8 cellular contexts compared by ENCODE assay signal in genomic region chr3:40971191-40972168, GRCh38.
DNase-seq lines count a peak whose midpoint lies in the region; ATAC-seq, FAIRE-seq and TF ChIP-seq lines count a peak whose summit lies in the region.

No MANE protein-coding gene starts in this region.

- CTCF ChIA-PET in mammary epithelial cell (lab: Charles Lee; ENCODE audit: low non-redundant PET) = interaction anchor here (0.9 kb wide), 1 partner anchor 1159 kb away, joined by 4 read pairs; no protein-coding TSS in a partner anchor

- peak overlapping the region; percentile 35 for H3K4me2 ChIP-seq in mammary epithelial cell (ENCODE audit: insufficient read depth, low read depth, low read length)

- H3K27ac ChIP-seq in mammary epithelial cell (ENCODE audit: insufficient read depth, low read depth, low read length) (peak overlapping the region; percentile 85), liver (ENCODE audit: low read depth in 1 of 2, low read length in 2 of 2) (peak overlapping the region; percentile 29 to 64), suprapubic skin (peak overlapping the region; percentile 66), SJCRH30 (no peak overlapping the region)

- peak; percentile 99 for FAIRE-seq in GM19239 (lab: Jason Lieb, UNC)

- H3K9me3 ChIP-seq in mammary epithelial cell (replicated peaks; ENCODE audit: insufficient read depth, low read length) (no peaks in the 10 kb centered on the region), liver (ENCODE audit: control insufficient read depth in 4 of 4, low read length in 3 of 4) (no peaks in the 10 kb centered on the region), suprapubic skin (no peaks in the 10 kb centered on the region), SJCRH30 (replicated peaks) (no peaks in the 10 kb centered on the region)

- in situ Hi-C loops in Caki2 (cut with HindIII; ENCODE audit: low pct_unique_long_range_greater_than_20kb, low sequenced_read_pairs) (no loop called here), mammary epithelial cell (cut with MboI; ENCODE audit: low sequenced_read_pairs in 2 of 2) (loop anchor here in 1 of 2 donors (10.0 kb wide), 1 partner anchor 387 kb away; no protein-coding TSS in a partner anchor)

- 10% methylated on average over 9 of the region's 10 CpGs for WGBS in mammary epithelial cell (ENCODE audit: low coverage, missing lambda C conversion rate)
- 42% methylated on average over 10 of the region's 10 CpGs for WGBS in liver
- WGBS in suprapubic skin = 35% methylated on average over 10 of the region's 10 CpGs

- peak overlapping the region; percentile 20 for H2AFZ ChIP-seq in mammary epithelial cell (ENCODE audit: low read depth, low read length)

- peaks cover 23% of the 10 kb centered on the region for H3K4me1 ChIP-seq in mammary epithelial cell (ENCODE audit: insufficient read depth, low read length)
- H3K4me1 ChIP-seq in liver (ENCODE audit: control insufficient read depth in 4 of 4, insufficient read depth in 4 of 4, low read length in 3 of 4) = peaks cover 0 to 5% (median 2%) of the 10 kb centered on the region in 4 donors
- peaks cover 28% of the 10 kb centered on the region for H3K4me1 ChIP-seq in suprapubic skin
- peaks cover 13% of the 10 kb centered on the region; the same call in 1 of the 2 replicates for H3K4me1 ChIP-seq in SJCRH30

- ATAC-seq in HG03196 (IDR thresholded peaks at IDR 0.05; ENCODE audit: unreplicated experiment) = peak; percentile 97

- H4K20me1 ChIP-seq in mammary epithelial cell (ENCODE audit: insufficient read depth, low read length) = no peaks in the 10 kb centered on the region

- intact Hi-C loops in mammary epithelial cell (cut with micrococcal nuclease) = loop anchor here (2.0 to 5.0 kb wide), 2 partner anchors 231 to 389 kb away; no protein-coding TSS in a partner anchor

- no TSS peak for BruUV-seq in mammary epithelial cell (replicated peaks; lab: Mats Ljungman, UMichigan)

- H3K79me2 ChIP-seq in mammary epithelial cell (ENCODE audit: insufficient read depth, low read length) = no peaks in the 10 kb centered on the region

- TF ChIP-seq EP300 in suprapubic skin (IDR thresholded peaks at IDR 0.05) = peak; percentile 73

- TF ChIP-seq POLR2A in suprapubic skin (IDR thresholded peaks at IDR 0.05) = no peak

- H3K9ac ChIP-seq in mammary epithelial cell (ENCODE audit: insufficient read depth, low read length) = peak overlapping the region; percentile 64
- no peak overlapping the region for H3K9ac ChIP-seq in liver (ENCODE audit: low read depth in 1 of 2, low read length in 2 of 2)

- TF ChIP-seq RAD21 in liver (IDR thresholded peaks at IDR 0.05) = peak; percentile 38 to 52

- H3K4me3 ChIP-seq in mammary epithelial cell (replicated peaks in 1 of 3; ENCODE audit: insufficient read depth in 1 of 3, low read depth in 2 of 3, low read length in 3 of 3) (no peak overlapping the region), liver (ENCODE audit: low read depth in 1 of 3, low read length in 3 of 3) (no peak overlapping the region), suprapubic skin (no peak overlapping the region), SJCRH30 (no peak overlapping the region)

- DNase-seq in Caki2 (ENCODE audit: low read depth) (peak; percentile 97), GM19239 (ENCODE audit: insufficient read length, low spot score) (peak; percentile 55), NOMO-1 treated with DMSO at 0.1 percent for 48 hours (lab: John Stamatoyannopoulos, UW; ENCODE audit: unreplicated experiment) (peak; percentile 100), mammary epithelial cell (peak; percentile 99), suprapubic skin (ENCODE audit: low spot score in 2 of 2) (peak in 1 of 2 donors; percentile 79), SJCRH30 (no peak)

- TF ChIP-seq CTCF in mammary epithelial cell (conservative IDR thresholded peaks at IDR 0.05 in 1 of 2, IDR thresholded peaks at IDR 0.05 in 1 of 2; ENCODE audit: extremely low read depth in 1 of 2, insufficient read depth in 1 of 2, low read depth in 1 of 2, low read length in 2 of 2) (peak; percentile 32 to 38), liver (IDR thresholded peaks at IDR 0.05; ENCODE audit: low read depth, low read length, missing input control) (no peak), suprapubic skin (IDR thresholded peaks at IDR 0.05) (no peak)

- H3K27me3 ChIP-seq in mammary epithelial cell (ENCODE audit: insufficient read depth, low read length) (no peaks in the 10 kb centered on the region), liver (ENCODE audit: control insufficient read depth in 4 of 4, insufficient read depth in 4 of 4, low read length in 3 of 4) (no peaks in the 10 kb centered on the region), suprapubic skin (no peaks in the 10 kb centered on the region), SJCRH30 (no peaks in the 10 kb centered on the region)

- no peaks in the 10 kb centered on the region for H3K36me3 ChIP-seq in mammary epithelial cell (ENCODE audit: insufficient read depth, low read length)
- H3K36me3 ChIP-seq in liver (ENCODE audit: control insufficient read depth in 4 of 4, insufficient read depth in 3 of 4, low read depth in 1 of 4, low read length in 3 of 4) = no peaks in the 10 kb centered on the region
- no peaks in the 10 kb centered on the region for H3K36me3 ChIP-seq in suprapubic skin
- H3K36me3 ChIP-seq in SJCRH30 = no peaks in the 10 kb centered on the region

- dilution Hi-C loops in mammary epithelial cell (cut with HindIII; ENCODE audit: low sequenced_read_pairs) = no loop called here

TF ChIP-seq in liver, 16 proteins besides CTCF, POLR2A, EP300 and RAD21:
- TF ChIP-seq FOXA1 (IDR thresholded peaks at IDR 0.05) (no peak), TAF1 (conservative IDR thresholded peaks at IDR 0.05) (no peak), FOXA2 (IDR thresholded peaks at IDR 0.05) (no peak), RXRA (IDR thresholded peaks at IDR 0.05) (peak; percentile 68 to 73), ZBTB33 (IDR thresholded peaks at IDR 0.05) (no peak), YY1 (IDR thresholded peaks at IDR 0.05) (no peak), MAX (IDR thresholded peaks at IDR 0.05) (peak; percentile 18), JUND (IDR thresholded peaks at IDR 0.05) (peak; percentile 85 to 88), EGR1 (IDR thresholded peaks at IDR 0.05; ENCODE audit: low read depth in 2 of 2) (no peak), HNF4A (conservative IDR thresholded peaks at IDR 0.05) (peak in 1 of 2 donors; percentile 39), REST (IDR thresholded peaks at IDR 0.05) (no peak), GABPA (IDR thresholded peaks at IDR 0.05 in 1 of 2, conservative IDR thresholded peaks at IDR 0.05 in 1 of 2) (peak in 1 of 2 donors; percentile 22), HNF4G (IDR thresholded peaks at IDR 0.05) (no peak), NR2F2 (IDR thresholded peaks at IDR 0.05) (peak; percentile 99), SP1 (IDR thresholded peaks at IDR 0.05) (peak; percentile 57), ATF3 (IDR thresholded peaks at IDR 0.05) (no peak)

Comparison
In these comparisons a context has a peak if more than half of its experiments do, and no peak if none do; other contexts are left out.
1. DNase-seq: peak in Caki2 (single experiment), GM19239 (single experiment), NOMO-1 treated with DMSO at 0.1 percent for 48 hours (single experiment) and mammary epithelial cell (single experiment); none in SJCRH30 (0 of 2).
2. CTCF ChIP-seq: peak in mammary epithelial cell (2 of 2); none in liver (single experiment) and suprapubic skin (0 of 2).